ENCODE assay signal across 19 cellular contexts in the genomic region with DNA sequence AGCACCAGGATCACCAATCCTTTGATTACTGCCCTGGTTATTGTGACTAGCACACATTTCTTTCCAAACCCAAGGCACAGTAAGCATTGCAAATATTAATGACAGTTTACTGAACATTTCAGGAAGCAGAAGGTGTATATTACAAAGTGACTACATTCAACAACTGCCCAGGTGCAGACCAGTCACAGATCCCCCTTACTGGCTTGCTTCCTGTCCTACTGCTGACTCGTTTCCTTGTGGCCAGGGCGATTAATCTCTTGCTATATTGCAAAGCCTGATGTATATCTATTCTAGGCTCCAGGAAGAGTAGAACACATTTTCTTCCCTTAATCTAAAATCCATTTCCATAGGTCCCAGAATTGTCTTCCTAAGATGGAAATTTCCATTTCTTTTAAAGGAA.
"Had no signal": no experiment of that assay in that cellular context is flagged by ENCODE, and none has a peak within 500 bp of the region (broad histone marks: within the 10 kb centered on the region; RNA-seq: fewer than 3 reads in every experiment).

No MANE protein-coding gene starts in this region.

- H3K36me3 Mint-ChIP-seq: activated naive CD8-positive, alpha-beta T cell; memory B cell; naive thymus-derived CD8-positive, alpha-beta T cell had no signal

- H3K27ac Mint-ChIP-seq: activated CD8-positive, alpha-beta T cell treated with anti-CD3 and anti-CD28 coated beads for 36 hours; activated naive CD8-positive, alpha-beta T cell; memory B cell; naive thymus-derived CD8-positive, alpha-beta T cell had no signal

- DNase-seq: activated CD4-positive, alpha-beta T cell treated with anti-CD3 and anti-CD28 coated beads for 4 hours; activated CD8-positive, alpha-beta T cell treated with anti-CD3 and anti-CD28 coated beads for 36 hours; activated effector memory CD4-positive, alpha-beta T cell treated with anti-CD3 and anti-CD28 coated beads, Interleukin-2, amount 50 U/mL, for 16 hours; activated T-cell treated with anti-CD3 and anti-CD28 coated beads, Interleukin-2, amount 50 U/mL, for 48 hours; amniotic stem cell; central memory CD4-positive, alpha-beta T cell; effector CD4-positive, alpha-beta T cell; esophagus squamous epithelium; hippocampal formation; left ventricle myocardium superior; naive thymus-derived CD8-positive, alpha-beta T cell; stimulated activated CD4-positive, alpha-beta T cell treated with anti-CD3 and anti-CD28 coated beads, Interleukin-12 subunit alpha, Interleukin-12 subunit beta, amount 100 ng/mL, for 4 hours; stimulated activated CD4-positive, alpha-beta T cell treated with anti-CD3 and anti-CD28 coated beads, Interleukin-2, amount 100 ng/mL, for 24 hours; stomach; testis; upper lobe of left lung had no signal

- H3K4me1 Mint-ChIP-seq: memory B cell; naive thymus-derived CD8-positive, alpha-beta T cell had no signal

- H3K27me3 Mint-ChIP-seq: activated CD8-positive, alpha-beta T cell treated with anti-CD3 and anti-CD28 coated beads for 36 hours; activated naive CD8-positive, alpha-beta T cell; memory B cell; naive thymus-derived CD8-positive, alpha-beta T cell had no signal

- H3K27ac ChIP-seq: coronary artery, esophagus squamous epithelium, stomach, testis, upper lobe of left lung had no signal

- H3K27me3 ChIP-seq: esophagus squamous epithelium, stomach, testis, upper lobe of left lung had no signal

- H3K36me3 ChIP-seq: esophagus squamous epithelium, stomach, upper lobe of left lung had no signal

- H3K4me3 ChIP-seq: coronary artery, esophagus squamous epithelium, stomach, testis, upper lobe of left lung had no signal

- H3K4me1 ChIP-seq: esophagus squamous epithelium, stomach, testis, upper lobe of left lung had no signal

- ATAC-seq: activated CD8-positive, alpha-beta T cell treated with anti-CD3 and anti-CD28 coated beads for 36 hours; left ventricle myocardium superior; naive thymus-derived CD8-positive, alpha-beta T cell had no signal

- H3K9me3 ChIP-seq: esophagus squamous epithelium, stomach, testis, upper lobe of left lung had no signal

- H3K4me3 Mint-ChIP-seq: activated CD8-positive, alpha-beta T cell treated with anti-CD3 and anti-CD28 coated beads for 36 hours; activated naive CD8-positive, alpha-beta T cell; memory B cell; naive thymus-derived CD8-positive, alpha-beta T cell had no signal
